Comparison of ENCODE assay signal across 1 cellular context in the genomic region with DNA sequence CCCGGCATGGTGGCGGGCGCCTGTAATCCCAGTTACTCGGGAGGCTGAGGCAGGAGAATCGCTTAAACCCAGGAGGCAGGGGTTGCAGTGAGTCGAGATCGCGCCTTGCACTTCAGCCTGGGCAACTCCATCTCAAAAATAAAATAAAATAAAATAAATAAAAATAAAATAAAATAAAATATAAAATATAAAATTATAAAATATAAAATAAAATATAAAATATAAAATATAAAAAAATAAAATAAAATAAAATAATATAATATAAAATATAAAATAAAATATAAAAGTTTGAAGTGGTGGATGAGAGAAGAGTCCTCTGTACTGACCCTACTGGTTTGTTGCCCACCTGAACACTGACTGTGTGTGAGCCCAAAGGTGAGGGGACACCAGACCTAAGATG.
TF ChIP-seq lines count a peak whose summit lies in the region.

No MANE protein-coding gene starts in this region.

TF ChIP-seq in H1, 55 proteins besides CTCF, POLR2A, EP300 and RAD21:
- TF ChIP-seq SAP30 (IDR thresholded peaks at IDR 0.05; ENCODE audit: insufficient read depth, insufficient replicate concordance, low read length) (no peak), HDAC2 (IDR thresholded peaks at IDR 0.05; ENCODE audit: borderline replicate concordance in 1 of 2, low read depth in 2 of 2, low read length in 2 of 2) (no peak), RNF2 (IDR thresholded peaks at IDR 0.05; ENCODE audit: borderline replicate concordance, low read depth, low read length, missing control alignments, poor library complexity, severe bottlenecking) (no peak)
TF ChIP-seq in H1: peak in this region for 0.
